Comparison of ENCODE assay signal across 1 cellular context in genomic region chr1:119632103-119632490, GRCh38.
TF ChIP-seq lines count a peak whose summit lies in the region.

No MANE protein-coding gene starts in this region.

TF ChIP-seq in H1, 55 proteins besides CTCF, POLR2A, EP300 and RAD21:
- TF ChIP-seq POLR2AphosphoS5 (IDR thresholded peaks at IDR 0.05; ENCODE audit: low read depth, low read length) (no peak), NRF1 (IDR thresholded peaks at IDR 0.05; ENCODE audit: low read depth, low read length) (no peak), TCF12 (IDR thresholded peaks at IDR 0.05; ENCODE audit: low read depth, low read length) (no peak), RFX5 (IDR thresholded peaks at IDR 0.05; ENCODE audit: borderline replicate concordance, low read depth, low read length) (no peak), NANOG (IDR thresholded peaks at IDR 0.05; ENCODE audit: insufficient read depth, low read depth, low read length, poor library complexity, severe bottlenecking) (no peak)
TF ChIP-seq in H1: peak in this region for 0.
